3 cellular contexts compared by ENCODE assay signal in the genomic region with DNA sequence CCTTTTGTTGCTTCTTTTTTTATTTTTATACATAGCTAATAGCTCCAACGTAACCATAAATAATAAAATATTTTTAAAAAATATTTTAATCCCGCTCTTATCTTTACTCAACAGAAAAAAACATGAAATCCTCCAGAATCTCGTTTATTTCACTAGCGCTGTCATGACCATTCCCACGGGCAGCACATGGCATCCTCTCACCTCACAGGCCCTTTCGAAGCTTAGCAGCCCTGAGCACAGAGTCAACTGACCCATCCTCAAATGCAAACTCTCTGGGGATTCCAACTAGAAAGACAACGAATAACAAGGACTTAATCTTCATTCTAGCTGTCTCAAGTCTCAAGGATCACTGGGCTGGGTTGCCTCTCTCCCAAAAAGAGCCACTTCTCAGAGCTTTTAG.
A peak's percentile ranks its signal among the peaks of the same experiment; 100 is the strongest.
TF ChIP-seq lines count a peak whose summit lies in the region.

No MANE protein-coding gene starts in this region.

TF ChIP-seq in GM23338, 12 proteins besides CTCF, POLR2A, EP300 and RAD21 (continues in another document):
- TF ChIP-seq ETS1 (IDR thresholded peaks at IDR 0.05): no peak
- no peak for TF ChIP-seq EZH2phosphoT487 (IDR thresholded peaks at IDR 0.05; ENCODE audit: unreplicated experiment)
- TF ChIP-seq STAT1 (IDR thresholded peaks at IDR 0.05; ENCODE audit: unreplicated experiment): no peak
- TF ChIP-seq EZH2 (IDR thresholded peaks at IDR 0.05; ENCODE audit: low read depth, unreplicated experiment): no peak
- no peak for TF ChIP-seq ZNF114 (CRISPR knock-in tag; IDR thresholded peaks at IDR 0.05)
- no peak for TF ChIP-seq CREB1 (CRISPR knock-in tag; IDR thresholded peaks at IDR 0.05; ENCODE audit: low read depth)
- no peak for TF ChIP-seq NANOG (IDR thresholded peaks at IDR 0.05; ENCODE audit: borderline replicate concordance)
- no peak for TF ChIP-seq ZNF331 (CRISPR knock-in tag; IDR thresholded peaks at IDR 0.05; ENCODE audit: low read depth)
- no peak for TF ChIP-seq REST (IDR thresholded peaks at IDR 0.05; ENCODE audit: unreplicated experiment)

TF ChIP-seq in WTC11, 78 proteins besides CTCF, POLR2A, EP300 and RAD21:
- TF ChIP-seq MYBL2 (CRISPR knock-in tag; IDR thresholded peaks at IDR 0.05): no peak
- TF ChIP-seq, protein P1, sequence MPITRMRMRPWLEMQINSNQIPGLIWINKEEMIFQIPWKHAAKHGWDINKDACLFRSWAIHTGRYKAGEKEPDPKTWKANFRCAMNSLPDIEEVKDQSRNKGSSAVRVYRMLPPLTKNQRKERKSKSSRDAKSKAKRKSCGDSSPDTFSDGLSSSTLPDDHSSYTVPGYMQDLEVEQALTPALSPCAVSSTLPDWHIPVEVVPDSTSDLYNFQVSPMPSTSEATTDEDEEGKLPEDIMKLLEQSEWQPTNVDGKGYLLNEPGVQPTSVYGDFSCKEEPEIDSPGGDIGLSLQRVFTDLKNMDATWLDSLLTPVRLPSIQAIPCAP (CRISPR knock-in tag; IDR thresholded peaks at IDR 0.05): no peak
- no peak for TF ChIP-seq USF1 (CRISPR knock-in tag; IDR thresholded peaks at IDR 0.05)
- TF ChIP-seq MAX (CRISPR knock-in tag; IDR thresholded peaks at IDR 0.05): no peak

TF ChIP-seq in H1, 55 proteins besides CTCF, POLR2A, EP300 and RAD21:
- TF ChIP-seq E2F6 (IDR thresholded peaks at IDR 0.05) (peak; percentile 87), TAF7 (optimal IDR thresholded peaks at IDR 0.05; ENCODE audit: borderline replicate concordance, low read depth, low read length) (no peak), JUN (IDR thresholded peaks at IDR 0.05; ENCODE audit: low read depth, low read length) (no peak), GABPA (IDR thresholded peaks at IDR 0.05; ENCODE audit: borderline replicate concordance, insufficient read depth, low read length) (no peak), FOSL1 (IDR thresholded peaks at IDR 0.05; ENCODE audit: insufficient read depth, low read depth, low read length) (no peak), CBX5 (IDR thresholded peaks at IDR 0.05; ENCODE audit: low read depth, low read length) (no peak), EZH2 (IDR thresholded peaks at IDR 0.05; ENCODE audit: low read depth, low read length, severe bottlenecking) (no peak), RNF2 (IDR thresholded peaks at IDR 0.05; ENCODE audit: borderline replicate concordance, low read depth, low read length, missing control alignments, poor library complexity, severe bottlenecking) (no peak), RFX5 (IDR thresholded peaks at IDR 0.05; ENCODE audit: borderline replicate concordance, low read depth, low read length) (no peak), GTF2F1 (IDR thresholded peaks at IDR 0.05; ENCODE audit: borderline replicate concordance, low read depth, low read length) (no peak), KDM1A (IDR thresholded peaks at IDR 0.05; ENCODE audit: borderline replicate concordance, low read length) (no peak), POU5F1 (IDR thresholded peaks at IDR 0.05; ENCODE audit: low read depth, low read length) (no peak), SP1 (IDR thresholded peaks at IDR 0.05; ENCODE audit: low read depth, low read length) (no peak), KDM5A (IDR thresholded peaks at IDR 0.05; ENCODE audit: low read length) (no peak), HDAC6 (IDR thresholded peaks at IDR 0.05; ENCODE audit: low read depth, low read length) (no peak), MAX (IDR thresholded peaks at IDR 0.05) (peak; percentile 89)
